15 cellular contexts compared by ENCODE assay signal in the genomic region with DNA sequence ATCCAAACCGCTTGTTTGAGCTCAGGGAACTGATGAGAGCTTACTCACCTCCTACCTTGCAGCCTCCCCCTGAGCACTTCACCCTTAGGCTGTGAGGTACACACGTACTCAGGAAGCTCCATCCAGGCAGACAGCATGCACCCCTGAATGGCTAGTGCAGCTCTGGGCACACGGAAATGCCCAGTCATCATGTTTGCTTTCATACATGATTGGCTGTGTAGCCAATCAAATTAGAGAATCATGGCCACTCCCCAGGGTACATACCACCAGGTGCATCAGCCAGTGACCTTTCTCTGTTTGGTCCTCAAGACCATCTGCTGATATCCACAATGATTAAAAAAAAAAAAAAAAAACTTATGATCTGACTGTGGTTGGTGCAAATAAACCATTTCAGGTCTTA. TPM values are rescaled to one million over a fixed set of nuclear protein-coding genes. Genes with fewer than 3 reads are reported as not detected.
A peak's percentile ranks its signal among the peaks of the same experiment; 100 is the strongest.
DNase-seq lines count a peak whose midpoint lies in the region; ATAC-seq, FAIRE-seq and TF ChIP-seq lines count a peak whose summit lies in the region.
"Had no signal": no experiment of that assay in that cellular context is flagged by ENCODE, and none has a peak within 500 bp of the region (broad histone marks: within the 10 kb centered on the region; RNA-seq: fewer than 3 reads in every experiment).

No MANE protein-coding gene starts in this region.

- no peak for TF ChIP-seq RAD21 in A549 (conservative IDR thresholded peaks at IDR 0.05 in 1 of 2, IDR thresholded peaks at IDR 0.05 in 1 of 2)

- H3K4me2 ChIP-seq in A549, result no peak overlapping the region

- ATAC-seq in A549, result no peak
- peak; percentile 18 for ATAC-seq in foreskin keratinocyte
- ATAC-seq in GM21526 (IDR thresholded peaks at IDR 0.05; ENCODE audit: low FRiP score, unreplicated experiment), result no peak
- ATAC-seq in GM21786 (IDR thresholded peaks at IDR 0.05; ENCODE audit: unreplicated experiment), result no peak
- ATAC-seq: PC-3 had no signal

- H3K4me1 ChIP-seq in A549 (no peaks in the 10 kb centered on the region), foreskin keratinocyte (peaks cover 17% of the 10 kb centered on the region)

- H3K4me3 ChIP-seq in A549 (no peak overlapping the region), GM12865 (ENCODE audit: low read depth, low read length) (no peak overlapping the region)

- 9% methylated on average over 3 of the region's 3 CpGs for WGBS in A549 (ENCODE audit: missing lambda C conversion rate)

- CTCF ChIA-PET in A549 (lab: Yijun Ruan, JAX), result no interaction called here

- no peak for DNase-seq in A549 (ENCODE audit: low read depth in 1 of 2, low spot score in 1 of 2)
- DNase-seq in GM12865 (ENCODE audit: low read depth), result peak; percentile 53
- peak; percentile 38 for DNase-seq in SK-N-DZ (ENCODE audit: low spot score)
- peak in 1 of 2 donors; percentile 15 for DNase-seq in foreskin keratinocyte
- DNase-seq in Kasumi-1 (lab: John Stamatoyannopoulos, UW), result no peak
- DNase-seq in KBM-7, result no peak
- DNase-seq: ACHN; CD4-positive, CD25-positive, alpha-beta regulatory T cell; HCEC 1CT; NCI-H1930; NCI-H2171 treated with DMSO at 0.1 percent for 48 hours; PC-3; SK-N-SH had no signal

- POLR2A ChIA-PET in A549 (lab: Yijun Ruan, JAX), result no interaction called here

- in situ Hi-C loops in KBM-7 (cut with MboI; ENCODE audit: low pct_unique_long_range_greater_than_20kb, low sequenced_read_pairs), result no loop called here

- no peaks in the 10 kb centered on the region for H3K27me3 ChIP-seq in foreskin keratinocyte

- H3K9me3 ChIP-seq in A549, result no peaks in the 10 kb centered on the region
- H3K9me3 ChIP-seq: SK-N-SH had no signal

- TF ChIP-seq CTCF in A549 (IDR thresholded peaks at IDR 0.05) (no peak), GM12865 (IDR thresholded peaks at IDR 0.05; ENCODE audit: insufficient read depth, low read depth, low read length, missing control alignments) (no peak), foreskin keratinocyte (conservative IDR thresholded peaks at IDR 0.05) (no peak)

- FAIRE-seq in A549 (lab: Jason Lieb, UNC), result no peak

- no peak for TF ChIP-seq EP300 in A549 (IDR thresholded peaks at IDR 0.05)

- TF ChIP-seq POLR2A in A549 (IDR thresholded peaks at IDR 0.05; ENCODE audit: low read length), result no peak

- H3K27ac ChIP-seq in A549 (no peak overlapping the region), foreskin keratinocyte (no peak overlapping the region)

TF ChIP-seq in A549, 52 proteins besides CTCF, POLR2A, EP300 and RAD21:
- TF ChIP-seq SMC3 (IDR thresholded peaks at IDR 0.05) (no peak), MAFK (IDR thresholded peaks at IDR 0.05; ENCODE audit: partially characterized antibody) (peak; percentile 38), FOSL2 (IDR thresholded peaks at IDR 0.05) (no peak), FOSL2 (CRISPR knock-in tag; IDR thresholded peaks at IDR 0.05) (no peak)

RNA-seq across cellular contexts. Expression of gene RNF152, which starts 42.1 kb away (rescaled TPM):
- polyA plus RNA-seq in A549 (2011; rRNA removed) (0.04 and 0.12 TPM in 2 replicates), A549 (2017; fragmentation: RNase III; extraction: RNeasy Plus Mini Kit Qiagen cat#74134 plus additional on column Dnase treatment) (0.04 TPM in 1 of 3 replicates, not detected in the others), foreskin keratinocyte (2.1 TPM in 2 replicates)
- 0.12 TPM in 1 of 2 replicates, not detected in the other for polyA plus RNA-seq in A549 (2012; cell fraction: cytosol; rRNA removed)
- 0.04 TPM in 1 of 2 replicates, not detected in the other for polyA plus RNA-seq in A549 (2012; cell fraction: nucleus; rRNA removed)
- 0.39 and 0.50 TPM in 2 replicates for polyA minus RNA-seq in A549 (2011; rRNA and poly(A)+ RNA removed)
- polyA plus RNA-seq in SK-N-DZ (2014; cell fraction: cytosol; rRNA removed), result 3.9 and 6.3 TPM in 2 replicates
- 2.0 and 2.2 TPM in 2 replicates for polyA plus RNA-seq in SK-N-DZ (2014; cell fraction: nucleus; rRNA removed)
- total RNA-seq in foreskin keratinocyte, result 13.1 and 14.4 TPM in 2 replicates
- polyA plus RNA-seq: CD4-positive, CD25-positive, alpha-beta regulatory T cell had no signal

Comparison
In these comparisons a context has a peak if more than half of its experiments do, and no peak if none do; other contexts are left out.
1. DNase-seq: peak in GM12865 (single experiment) and SK-N-DZ (single experiment); none in A549 (0 of 2), Kasumi-1 (0 of 2) and KBM-7 (single experiment).